ENCODE assay signal across 1 cellular context in genomic region chr6:8274240-8274639, GRCh38.
TF ChIP-seq lines count a peak whose summit lies in the region.

No MANE protein-coding gene starts in this region.

TF ChIP-seq in GM23338, 12 proteins besides CTCF, POLR2A, EP300 and RAD21 (continued from another document):
- TF ChIP-seq, protein P1, sequence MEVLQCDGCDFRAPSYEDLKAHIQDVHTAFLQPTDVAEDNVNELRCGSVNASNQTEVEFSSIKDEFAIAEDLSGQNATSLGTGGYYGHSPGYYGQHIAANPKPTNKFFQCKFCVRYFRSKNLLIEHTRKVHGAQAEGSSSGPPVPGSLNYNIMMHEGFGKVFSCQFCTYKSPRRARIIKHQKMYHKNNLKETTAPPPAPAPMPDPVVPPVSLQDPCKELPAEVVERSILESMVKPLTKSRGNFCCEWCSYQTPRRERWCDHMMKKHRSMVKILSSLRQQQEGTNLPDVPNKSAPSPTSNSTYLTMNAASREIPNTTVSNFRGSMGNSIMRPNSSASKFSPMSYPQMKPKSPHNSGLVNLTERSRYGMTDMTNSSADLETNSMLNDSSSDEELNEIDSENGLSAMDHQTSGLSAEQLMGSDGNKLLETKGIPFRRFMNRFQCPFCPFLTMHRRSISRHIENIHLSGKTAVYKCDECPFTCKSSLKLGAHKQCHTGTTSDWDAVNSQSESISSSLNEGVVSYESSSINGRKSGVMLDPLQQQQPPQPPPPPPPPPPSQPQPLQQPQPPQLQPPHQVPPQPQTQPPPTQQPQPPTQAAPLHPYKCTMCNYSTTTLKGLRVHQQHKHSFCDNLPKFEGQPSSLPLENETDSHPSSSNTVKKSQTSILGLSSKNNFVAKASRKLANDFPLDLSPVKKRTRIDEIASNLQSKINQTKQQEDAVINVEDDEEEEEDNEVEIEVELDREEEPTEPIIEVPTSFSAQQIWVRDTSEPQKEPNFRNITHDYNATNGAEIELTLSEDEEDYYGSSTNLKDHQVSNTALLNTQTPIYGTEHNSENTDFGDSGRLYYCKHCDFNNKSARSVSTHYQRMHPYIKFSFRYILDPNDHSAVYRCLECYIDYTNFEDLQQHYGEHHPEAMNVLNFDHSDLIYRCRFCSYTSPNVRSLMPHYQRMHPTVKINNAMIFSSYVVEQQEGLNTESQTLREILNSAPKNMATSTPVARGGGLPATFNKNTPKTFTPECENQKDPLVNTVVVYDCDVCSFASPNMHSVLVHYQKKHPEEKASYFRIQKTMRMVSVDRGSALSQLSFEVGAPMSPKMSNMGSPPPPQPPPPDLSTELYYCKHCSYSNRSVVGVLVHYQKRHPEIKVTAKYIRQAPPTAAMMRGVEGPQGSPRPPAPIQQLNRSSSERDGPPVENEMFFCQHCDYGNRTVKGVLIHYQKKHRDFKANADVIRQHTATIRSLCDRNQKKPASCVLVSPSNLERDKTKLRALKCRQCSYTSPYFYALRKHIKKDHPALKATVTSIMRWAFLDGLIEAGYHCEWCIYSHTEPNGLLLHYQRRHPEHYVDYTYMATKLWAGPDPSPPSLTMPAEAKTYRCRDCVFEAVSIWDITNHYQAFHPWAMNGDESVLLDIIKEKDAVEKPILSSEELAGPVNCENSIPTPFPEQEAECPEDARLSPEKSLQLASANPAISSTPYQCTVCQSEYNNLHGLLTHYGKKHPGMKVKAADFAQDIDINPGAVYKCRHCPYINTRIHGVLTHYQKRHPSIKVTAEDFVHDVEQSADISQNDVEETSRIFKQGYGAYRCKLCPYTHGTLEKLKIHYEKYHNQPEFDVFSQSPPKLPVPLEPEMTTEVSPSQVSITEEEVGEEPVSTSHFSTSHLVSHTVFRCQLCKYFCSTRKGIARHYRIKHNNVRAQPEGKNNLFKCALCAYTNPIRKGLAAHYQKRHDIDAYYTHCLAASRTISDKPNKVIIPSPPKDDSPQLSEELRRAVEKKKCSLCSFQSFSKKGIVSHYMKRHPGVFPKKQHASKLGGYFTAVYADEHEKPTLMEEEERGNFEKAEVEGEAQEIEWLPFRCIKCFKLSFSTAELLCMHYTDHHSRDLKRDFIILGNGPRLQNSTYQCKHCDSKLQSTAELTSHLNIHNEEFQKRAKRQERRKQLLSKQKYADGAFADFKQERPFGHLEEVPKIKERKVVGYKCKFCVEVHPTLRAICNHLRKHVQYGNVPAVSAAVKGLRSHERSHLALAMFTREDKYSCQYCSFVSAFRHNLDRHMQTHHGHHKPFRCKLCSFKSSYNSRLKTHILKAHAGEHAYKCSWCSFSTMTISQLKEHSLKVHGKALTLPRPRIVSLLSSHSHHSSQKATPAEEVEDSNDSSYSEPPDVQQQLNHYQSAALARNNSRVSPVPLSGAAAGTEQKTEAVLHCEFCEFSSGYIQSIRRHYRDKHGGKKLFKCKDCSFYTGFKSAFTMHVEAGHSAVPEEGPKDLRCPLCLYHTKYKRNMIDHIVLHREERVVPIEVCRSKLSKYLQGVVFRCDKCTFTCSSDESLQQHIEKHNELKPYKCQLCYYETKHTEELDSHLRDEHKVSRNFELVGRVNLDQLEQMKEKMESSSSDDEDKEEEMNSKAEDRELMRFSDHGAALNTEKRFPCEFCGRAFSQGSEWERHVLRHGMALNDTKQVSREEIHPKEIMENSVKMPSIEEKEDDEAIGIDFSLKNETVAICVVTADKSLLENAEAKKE (CRISPR knock-in tag; IDR thresholded peaks at IDR 0.05), result no peak
- TF ChIP-seq EZH2phosphoT487 (IDR thresholded peaks at IDR 0.05; ENCODE audit: unreplicated experiment) (no peak), CREB1 (CRISPR knock-in tag; IDR thresholded peaks at IDR 0.05; ENCODE audit: low read depth) (no peak), ZNF114 (CRISPR knock-in tag; IDR thresholded peaks at IDR 0.05) (no peak)
